Comparison of ENCODE assay signal across 24 cellular contexts in the genomic region with DNA sequence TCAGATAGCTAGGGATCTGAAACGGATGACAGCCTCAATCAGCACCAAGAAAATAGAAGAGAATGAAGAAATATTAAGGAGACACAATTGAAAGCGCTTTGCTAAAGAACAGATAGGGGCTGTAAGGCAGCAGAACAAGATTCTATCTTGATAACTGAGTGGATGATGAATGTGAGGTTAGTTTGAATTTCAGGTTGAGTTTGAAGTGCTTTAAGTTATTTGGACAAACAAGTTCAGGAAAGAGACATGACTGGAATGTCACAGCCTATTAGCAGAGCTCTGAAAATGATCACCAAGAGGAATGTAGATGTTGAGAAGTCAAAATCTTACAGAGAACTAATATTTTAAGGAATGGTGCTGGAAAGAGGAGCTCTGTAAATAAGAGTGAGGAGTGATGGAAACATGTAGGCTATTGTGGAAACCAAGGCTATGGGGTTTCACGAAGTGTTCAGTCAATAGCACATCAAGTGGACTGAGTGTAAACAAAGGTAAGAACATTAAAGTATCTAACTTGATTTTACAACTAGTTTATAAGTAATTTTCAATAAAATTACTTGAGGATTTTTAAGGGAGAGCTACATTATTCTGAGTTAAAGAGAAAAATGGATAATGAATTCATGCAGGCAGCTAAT.
"Had no signal": no experiment of that assay in that cellular context is flagged by ENCODE, and none has a peak within 500 bp of the region (broad histone marks: within the 10 kb centered on the region; RNA-seq: fewer than 3 reads in every experiment).

No MANE protein-coding gene starts in this region.

- H3K27ac Mint-ChIP-seq: dendritic cell treated with granulocyte-macrophage colony-stimulating factor and Interleukin-4, amounts not matched to agents 40 ng/mL and 50 ng/mL, for 4 days; endodermal cell; memory B cell; natural killer cell; stimulated activated naive B cell treated with anti-CD40 and anti-IgM and Interleukin-4, amounts not matched to agents 10 μg/mL and 1 μg/mL and 100 μg/mL, for 72 hours; stimulated activated naive CD8-positive, alpha-beta T cell treated with anti-CD3 and anti-CD28 coated beads, Interleukin-15, Interleukin-2, amounts not matched to agents 100 ng/mL and 50 ng/mL, for 24 hours had no signal

- H3K4me1 ChIP-seq: colonic mucosa, gastrocnemius medialis, pancreas, right lobe of liver, tibial nerve had no signal

- H3K27me3 Mint-ChIP-seq: dendritic cell treated with granulocyte-macrophage colony-stimulating factor and Interleukin-4, amounts not matched to agents 40 ng/mL and 50 ng/mL, for 4 days; memory B cell; stimulated activated naive B cell treated with anti-CD40 and anti-IgM and Interleukin-4, amounts not matched to agents 10 μg/mL and 1 μg/mL and 100 μg/mL, for 72 hours; stimulated activated naive CD8-positive, alpha-beta T cell treated with anti-CD3 and anti-CD28 coated beads, Interleukin-15, Interleukin-2, amounts not matched to agents 100 ng/mL and 50 ng/mL, for 24 hours had no signal

- DNase-seq: colonic mucosa; effector CD8-positive, alpha-beta T cell; endodermal cell; foreskin fibroblast; gastrocnemius medialis; head of caudate nucleus; midbrain; natural killer cell; pancreas; right lobe of liver; small intestine; stimulated activated CD4-positive, alpha-beta T cell treated with anti-CD3 and anti-CD28 coated beads, Interleukin-15, amount 100 ng/mL, for 24 hours; stimulated activated CD4-positive, alpha-beta T cell treated with anti-CD3 and anti-CD28 coated beads, Interleukin-2, amount 100 ng/mL, for 48 hours; stimulated activated naive B cell treated with anti-CD40 and anti-IgM and Interleukin-4, amounts not matched to agents 10 μg/mL and 1 μg/mL and 100 μg/mL, for 72 hours had no signal

- H3K27ac ChIP-seq: colonic mucosa, epithelial cell of prostate, gastrocnemius medialis, neutrophil, pancreas, right lobe of liver, thoracic aorta, tibial nerve had no signal

- H3K36me3 ChIP-seq: colonic mucosa, pancreas, right lobe of liver, thoracic aorta had no signal

- H3K27me3 ChIP-seq: colonic mucosa, gastrocnemius medialis, neutrophil, pancreas, right lobe of liver, tibial nerve had no signal

- H3K4me3 ChIP-seq: colonic mucosa, gastrocnemius medialis, lung, pancreas, right lobe of liver, thoracic aorta, tibial nerve had no signal

- H3K4me3 Mint-ChIP-seq: dendritic cell treated with granulocyte-macrophage colony-stimulating factor and Interleukin-4, amounts not matched to agents 40 ng/mL and 50 ng/mL, for 4 days; endodermal cell; memory B cell; natural killer cell; neural crest cell; stimulated activated naive B cell treated with anti-CD40 and anti-IgM and Interleukin-4, amounts not matched to agents 10 μg/mL and 1 μg/mL and 100 μg/mL, for 72 hours; stimulated activated naive CD8-positive, alpha-beta T cell treated with anti-CD3 and anti-CD28 coated beads, Interleukin-15, Interleukin-2, amounts not matched to agents 100 ng/mL and 50 ng/mL, for 24 hours had no signal

- ATAC-seq: esophagus mucosa; gastrocnemius medialis; natural killer cell; pancreas; right lobe of liver; stimulated activated naive B cell treated with anti-CD40 and anti-IgM and Interleukin-4, amounts not matched to agents 10 μg/mL and 1 μg/mL and 100 μg/mL, for 72 hours had no signal

- H3K4me1 Mint-ChIP-seq: memory B cell; natural killer cell; stimulated activated naive B cell treated with anti-CD40 and anti-IgM and Interleukin-4, amounts not matched to agents 10 μg/mL and 1 μg/mL and 100 μg/mL, for 72 hours had no signal

- H3K36me3 Mint-ChIP-seq: natural killer cell had no signal

- H3K9me3 Mint-ChIP-seq: dendritic cell treated with granulocyte-macrophage colony-stimulating factor and Interleukin-4, amounts not matched to agents 40 ng/mL and 50 ng/mL, for 4 days; endodermal cell; natural killer cell; stimulated activated naive B cell treated with anti-CD40 and anti-IgM and Interleukin-4, amounts not matched to agents 10 μg/mL and 1 μg/mL and 100 μg/mL, for 72 hours; stimulated activated naive CD8-positive, alpha-beta T cell treated with anti-CD3 and anti-CD28 coated beads, Interleukin-15, Interleukin-2, amounts not matched to agents 100 ng/mL and 50 ng/mL, for 24 hours had no signal

- H3K9me3 ChIP-seq: colonic mucosa, gastrocnemius medialis, neutrophil, pancreas, right lobe of liver, thoracic aorta, tibial nerve had no signal
